16 cellular contexts compared by ENCODE assay signal in genomic region chr15:74627766-74628165, GRCh38. TPM values are rescaled to one million over a fixed set of nuclear protein-coding genes. Genes with fewer than 3 reads are reported as not detected.
DNase-seq lines count a peak whose midpoint lies in the region; ATAC-seq and TF ChIP-seq lines count a peak whose summit lies in the region.
"Had no signal": no experiment of that assay in that cellular context is flagged by ENCODE, and none has a peak within 500 bp of the region (broad histone marks: within the 10 kb centered on the region; RNA-seq: fewer than 3 reads in every experiment).

No MANE protein-coding gene starts in this region.

- CTCF ChIA-PET in Caco-2 (lab: Charles Lee) (no interaction called here), activated B cell treated with CpG ODN at 0.5 μM for 24 hours (lab: Charles Lee) (interaction anchor here (1.0 to 2.0 kb wide), 3 partner anchors 10 to 274 kb away, joined by 5 to 6 read pairs (median 5); no protein-coding TSS in a partner anchor)

- H3K9me3 ChIP-seq in BLaER1 treated with 17β-estradiol and CSF1 and Interleukin-3, amounts not matched to agents 10 nM and 100 nM (replicated peaks in 1 of 11) = no peaks in the 10 kb centered on the region
- H3K9me3 ChIP-seq in Caco-2 = no peaks in the 10 kb centered on the region
- H3K9me3 ChIP-seq in neural progenitor cell (ENCODE audit: low read depth) = no peaks in the 10 kb centered on the region
- H3K9me3 ChIP-seq: BLaER1, ovary, tibial artery had no signal

- H3K4me3 ChIP-seq in BLaER1 treated with 17β-estradiol and CSF1 and Interleukin-3, amounts not matched to agents 10 nM and 100 nM = no peak overlapping the region
- H3K4me3 ChIP-seq in Caco-2 (ENCODE audit: low read depth, low read length) (no peak overlapping the region), neural progenitor cell (no peak overlapping the region)
- H3K4me3 ChIP-seq: BLaER1, ovary, tibial artery had no signal

- peaks cover 33 to 59% (median 48%) of the 10 kb centered on the region in 10 experiments for H3K4me1 ChIP-seq in BLaER1 treated with 17β-estradiol and CSF1 and Interleukin-3, amounts not matched to agents 10 nM and 100 nM
- H3K4me1 ChIP-seq in Caco-2 = no peaks in the 10 kb centered on the region
- no peaks in the 10 kb centered on the region for H3K4me1 ChIP-seq in neural progenitor cell

- TF ChIP-seq CTCF in Caco-2 (IDR thresholded peaks at IDR 0.05; ENCODE audit: insufficient read depth in 1 of 2, low read depth in 1 of 2, low read length in 1 of 2, severe bottlenecking in 1 of 2, unreplicated experiment in 1 of 2) = no peak
- TF ChIP-seq CTCF in activated B cell treated with CpG ODN at 0.5 μM for 24 hours (IDR thresholded peaks at IDR 0.05) = no peak
- no peak for TF ChIP-seq CTCF in neural progenitor cell (IDR thresholded peaks at IDR 0.05)

- POLR2A ChIA-PET in Caco-2 (lab: Charles Lee) (no interaction called here), activated B cell treated with CpG ODN at 0.5 μM for 24 hours (lab: Charles Lee) (interaction anchor here (1.1 to 2.5 kb wide), 2 partner anchors 11 to 161 kb away, joined by 3 to 22 read pairs; partner anchors contain the start of gene CLK3)

- H3K27me3 ChIP-seq in BLaER1 treated with 17β-estradiol and CSF1 and Interleukin-3, amounts not matched to agents 10 nM and 100 nM = no peaks in the 10 kb centered on the region
- H3K27me3 ChIP-seq in Caco-2 (replicated peaks; ENCODE audit: control insufficient read depth, insufficient read depth, low read length) (no peaks in the 10 kb centered on the region), neural progenitor cell (no peaks in the 10 kb centered on the region)
- H3K27me3 ChIP-seq: BLaER1, ovary, tibial artery had no signal

- ATAC-seq in activated B cell treated with CpG ODN at 0.5 μM for 24 hours (ENCODE audit: low read depth) (no peak), naive B cell (ENCODE audit: low read depth in 2 of 2) (no peak), HG03175 (IDR thresholded peaks at IDR 0.05; ENCODE audit: unreplicated experiment) (no peak)

- H3F3A ChIP-seq in neural progenitor cell (ENCODE audit: low read depth) = peaks cover 2% of the 10 kb centered on the region

- H3K9me3 Mint-ChIP-seq in Caco-2 (ENCODE audit: unreplicated experiment) = no peaks in the 10 kb centered on the region
- H3K9me3 Mint-ChIP-seq in activated B cell treated with CpG ODN at 0.5 μM for 24 hours = no peaks in the 10 kb centered on the region
- no peaks in the 10 kb centered on the region for H3K9me3 Mint-ChIP-seq in naive B cell
- no peaks in the 10 kb centered on the region for H3K9me3 Mint-ChIP-seq in neural progenitor cell

- H3K27ac ChIP-seq in BLaER1 treated with 17β-estradiol and CSF1 and Interleukin-3, amounts not matched to agents 10 nM and 100 nM = peak overlapping the region in 5 of 11 experiments; percentile 3 to 51 (median 23); a peak in 6 of 22 replicates
- H3K27ac ChIP-seq in neural progenitor cell = no peak overlapping the region
- H3K27ac ChIP-seq: BLaER1, ovary, tibial artery had no signal

- H3K36me3 ChIP-seq in BLaER1 treated with 17β-estradiol and CSF1 and Interleukin-3, amounts not matched to agents 10 nM and 100 nM = peaks cover 90 to 100% (median 98%) of the 10 kb centered on the region in 11 experiments
- H3K36me3 ChIP-seq in Caco-2 (ENCODE audit: control insufficient read depth, insufficient read depth, low read length) = peaks cover 10% of the 10 kb centered on the region
- no peaks in the 10 kb centered on the region for H3K36me3 ChIP-seq in neural progenitor cell
- H3K36me3 ChIP-seq: ovary had no signal

- peaks cover 99% of the 10 kb centered on the region for H3K36me3 Mint-ChIP-seq in Caco-2 (ENCODE audit: insufficient read depth, unreplicated experiment)
- H3K36me3 Mint-ChIP-seq in activated B cell treated with CpG ODN at 0.5 μM for 24 hours (ENCODE audit: low read depth) = peaks cover 86% of the 10 kb centered on the region
- peaks cover 4 to 8% of the 10 kb centered on the region in 2 donors for H3K36me3 Mint-ChIP-seq in naive B cell
- H3K36me3 Mint-ChIP-seq in neural progenitor cell = peaks cover 20% of the 10 kb centered on the region

- DNase-seq in Caco-2 = no peak
- DNase-seq in activated B cell treated with CpG ODN at 0.5 μM for 24 hours = no peak
- no peak for DNase-seq in naive B cell
- DNase-seq in neural progenitor cell (ENCODE audit: low spot score) = no peak
- no peak for DNase-seq in ecto neural progenitor cell (ENCODE audit: low spot score)
- DNase-seq: DMS53; effector CD8-positive, alpha-beta T cell; HCEC 1CT; kidney; NCI-H748 treated with DMSO at 0.1 percent for 48 hours; ovary; stimulated activated CD4-positive, alpha-beta T cell treated with anti-CD3 and anti-CD28 coated beads, Interleukin-4, amount 100 ng/mL, for 1 hour; tibial artery had no signal

- no peak overlapping the region for H2AFZ ChIP-seq in neural progenitor cell (replicated peaks)

- H3K4me2 ChIP-seq in BLaER1 treated with 17β-estradiol and CSF1 and Interleukin-3, amounts not matched to agents 10 nM and 100 nM = peak overlapping the region in 5 of 11 experiments; percentile 22 to 82 (median 45); a peak in 6 of 22 replicates
- H3K4me2 ChIP-seq in neural progenitor cell = no peak overlapping the region
- H3K4me2 ChIP-seq: BLaER1 had no signal

- intact Hi-C loops in Caco-2 (cut with micrococcal nuclease; ENCODE audit: unreplicated experiment) (no loop called here), activated B cell treated with CpG ODN at 0.5 μM for 24 hours (cut with micrococcal nuclease) (no loop called here)

- H3K4me1 Mint-ChIP-seq in Caco-2 (ENCODE audit: low read depth, unreplicated experiment) = peaks cover 11% of the 10 kb centered on the region
- peaks cover 72% of the 10 kb centered on the region for H3K4me1 Mint-ChIP-seq in activated B cell treated with CpG ODN at 0.5 μM for 24 hours
- H3K4me1 Mint-ChIP-seq in naive B cell = peaks cover 56 to 71% (median 57%) of the 10 kb centered on the region in 3 donors
- H3K4me1 Mint-ChIP-seq in neural progenitor cell = no peaks in the 10 kb centered on the region

- H4K20me1 ChIP-seq in BLaER1 treated with 17β-estradiol and CSF1 and Interleukin-3, amounts not matched to agents 10 nM and 100 nM = peaks cover 98 to 100% (median 100%) of the 10 kb centered on the region in 11 experiments
- peaks cover 41% of the 10 kb centered on the region for H4K20me1 ChIP-seq in neural progenitor cell (ENCODE audit: low read depth)

- H3K27me3 Mint-ChIP-seq in Caco-2 (ENCODE audit: insufficient read depth, unreplicated experiment) = no peaks in the 10 kb centered on the region
- H3K27me3 Mint-ChIP-seq in activated B cell treated with CpG ODN at 0.5 μM for 24 hours = no peaks in the 10 kb centered on the region
- H3K27me3 Mint-ChIP-seq in naive B cell = no peaks in the 10 kb centered on the region
- H3K27me3 Mint-ChIP-seq in neural progenitor cell (ENCODE audit: insufficient read depth, low read depth) = peaks cover 9% of the 10 kb centered on the region

- BruUV-seq in Caco-2 (replicated peaks; lab: Mats Ljungman, UMichigan) = no TSS peak

- peaks cover under 1% of the 10 kb centered on the region for H3K79me2 ChIP-seq in neural progenitor cell (ENCODE audit: low read depth)

- H3K4me3 Mint-ChIP-seq in Caco-2 (ENCODE audit: unreplicated experiment) (no peak overlapping the region), activated B cell treated with CpG ODN at 0.5 μM for 24 hours (peak overlapping the region; percentile 60), naive B cell (peak overlapping the region; percentile 65 to 89 (median 76)), neural progenitor cell (no peak overlapping the region)

- H3K27ac Mint-ChIP-seq in Caco-2 (ENCODE audit: unreplicated experiment) (peak overlapping the region; percentile 72), activated B cell treated with CpG ODN at 0.5 μM for 24 hours (peak overlapping the region; percentile 89), naive B cell (peak overlapping the region; percentile 90 to 99 (median 96)), neural progenitor cell (no peak overlapping the region)

- H3K9ac ChIP-seq in BLaER1 treated with 17β-estradiol and CSF1 and Interleukin-3, amounts not matched to agents 10 nM and 100 nM = peak overlapping the region in 6 of 11 experiments; percentile 7 to 70 (median 26); a peak in 4 of 22 replicates
- H3K9ac ChIP-seq in neural progenitor cell = no peak overlapping the region

RNA-seq across cellular contexts. Expression of gene CLK3, which starts 12.1 kb away (rescaled TPM):
- total RNA-seq in Caco-2 (2022) (49.4 and 54.5 TPM in 2 replicates), activated B cell treated with CpG ODN at 0.5 μM for 24 hours (100 and 116 TPM in 2 replicates), neural progenitor cell (ENCODE audit: low replicate concordance) (66.1 and 106 TPM in 2 replicates)
- 100 to 1,000 TPM in 1 of 6 donors, 10 to 100 TPM in 5; 53.1 to 118 (median 61.9) TPM for polyA plus RNA-seq in naive B cell (ENCODE audit: low read depth in 6 of 6)

Comparison
In these comparisons a context has a peak if more than half of its experiments do, and no peak if none do; other contexts are left out.
1. H3K4me3 Mint-ChIP-seq: peak in activated B cell treated with CpG ODN at 0.5 μM for 24 hours (single experiment) and naive B cell (8 of 8); none in Caco-2 (single experiment) and neural progenitor cell (single experiment).